ENCODE assay signal across 8 cellular contexts in genomic region chr6:30556714-30556963, GRCh38. TPM values are rescaled to one million over a fixed set of nuclear protein-coding genes. Genes with fewer than 3 reads are reported as not detected.
A peak's percentile ranks its signal among the peaks of the same experiment; 100 is the strongest.
DNase-seq lines count a peak whose midpoint lies in the region; ATAC-seq, FAIRE-seq and TF ChIP-seq lines count a peak whose summit lies in the region.

No MANE protein-coding gene starts in this region.

- H3K9ac ChIP-seq in rectal smooth muscle tissue (ENCODE audit: low read length) = peak overlapping the region; percentile 77

- peak overlapping the region; percentile 91 to 94 for H3K27ac ChIP-seq in A549
- peak overlapping the region; percentile 98 for H3K27ac ChIP-seq in rectal smooth muscle tissue (ENCODE audit: low read depth, low read length)

- WGBS in A549 (ENCODE audit: missing lambda C conversion rate) = 0% methylated on average over 12 of the region's 13 CpGs

- no peak for TF ChIP-seq CTCF in A549 (IDR thresholded peaks at IDR 0.05)
- TF ChIP-seq CTCF in foreskin fibroblast (IDR thresholded peaks at IDR 0.05; ENCODE audit: low read depth, low read length) = no peak

- H3K27me3 ChIP-seq in rectal smooth muscle tissue (ENCODE audit: control insufficient read depth, insufficient read depth, low read length) = no peaks in the 10 kb centered on the region

- no peak for TF ChIP-seq EP300 in A549 (IDR thresholded peaks at IDR 0.05)

- no peak for DNase-seq in A549 (ENCODE audit: low read depth in 1 of 2, low spot score in 1 of 2)
- DNase-seq in activated CD8-positive, alpha-beta memory T cell treated with anti-CD3 and anti-CD28 coated beads, Interleukin-2, amount 50 U/mL, for 48 hours = peak; percentile 91
- DNase-seq in foreskin fibroblast = no peak
- no peak for DNase-seq in retina
- no peak for DNase-seq in D341Med (ENCODE audit: low spot score)
- DNase-seq in SIG-M5 treated with dmso at 0.1 percent for 504 hours (lab: John Stamatoyannopoulos, UW; ENCODE audit: unreplicated experiment) = no peak

- peak overlapping the region; percentile 93 for H3K4me2 ChIP-seq in A549

- TF ChIP-seq POLR2A in A549 (IDR thresholded peaks at IDR 0.05; ENCODE audit: low read length) = no peak

- POLR2A ChIA-PET in A549 (lab: Yijun Ruan, JAX) = interaction anchor here (0.6 to 1.7 kb wide), 2 partner anchors 14 to 59 kb away, joined by 3 to 15 read pairs; partner anchors contain the start of gene ABCF1

- H3K4me3 ChIP-seq in A549 (peak overlapping the region; percentile 88), foreskin fibroblast (ENCODE audit: low read depth in 1 of 2, low read length in 2 of 2) (peak overlapping the region; percentile 94 to 99), rectal smooth muscle tissue (ENCODE audit: low read length) (peak overlapping the region; percentile 97)

- H3K36me3 ChIP-seq in rectal smooth muscle tissue (ENCODE audit: control insufficient read depth, insufficient read depth, low read length) = peaks cover 20% of the 10 kb centered on the region

- no peak for ATAC-seq in A549
- peak; percentile 44 for ATAC-seq in HG03103 (IDR thresholded peaks at IDR 0.05; ENCODE audit: low read depth, unreplicated experiment)

- CTCF ChIA-PET in A549 (lab: Yijun Ruan, JAX) = interaction anchor here (9.4 kb wide), 1 partner anchor 14 kb away, joined by 103 read pairs; no protein-coding TSS in a partner anchor

- H3K9me3 ChIP-seq in A549 = no peaks in the 10 kb centered on the region

- H3K4me1 ChIP-seq in A549 (peaks cover 13% of the 10 kb centered on the region; the same call in 2 of the 3 replicates), rectal smooth muscle tissue (ENCODE audit: control insufficient read depth, insufficient read depth, low read length) (peaks cover 7% of the 10 kb centered on the region)

- no peak for TF ChIP-seq RAD21 in A549 (conservative IDR thresholded peaks at IDR 0.05 in 1 of 2, IDR thresholded peaks at IDR 0.05 in 1 of 2)

- FAIRE-seq in A549 (lab: Jason Lieb, UNC) = no peak

TF ChIP-seq in A549, 52 proteins besides CTCF, POLR2A, EP300 and RAD21:
- no peak for TF ChIP-seq HDAC2 (IDR thresholded peaks at IDR 0.05)
- TF ChIP-seq, protein P1, sequence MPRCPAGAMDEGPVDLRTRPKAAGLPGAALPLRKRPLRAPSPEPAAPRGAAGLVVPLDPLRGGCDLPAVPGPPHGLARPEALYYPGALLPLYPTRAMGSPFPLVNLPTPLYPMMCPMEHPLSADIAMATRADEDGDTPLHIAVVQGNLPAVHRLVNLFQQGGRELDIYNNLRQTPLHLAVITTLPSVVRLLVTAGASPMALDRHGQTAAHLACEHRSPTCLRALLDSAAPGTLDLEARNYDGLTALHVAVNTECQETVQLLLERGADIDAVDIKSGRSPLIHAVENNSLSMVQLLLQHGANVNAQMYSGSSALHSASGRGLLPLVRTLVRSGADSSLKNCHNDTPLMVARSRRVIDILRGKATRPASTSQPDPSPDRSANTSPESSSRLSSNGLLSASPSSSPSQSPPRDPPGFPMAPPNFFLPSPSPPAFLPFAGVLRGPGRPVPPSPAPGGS (IDR thresholded peaks at IDR 0.05) = no peak
- no peak for TF ChIP-seq ZNF302 (CRISPR knock-in tag; IDR thresholded peaks at IDR 0.05)
- no peak for TF ChIP-seq CHD4 (IDR thresholded peaks at IDR 0.05; ENCODE audit: borderline replicate concordance)
- TF ChIP-seq, protein P2, sequence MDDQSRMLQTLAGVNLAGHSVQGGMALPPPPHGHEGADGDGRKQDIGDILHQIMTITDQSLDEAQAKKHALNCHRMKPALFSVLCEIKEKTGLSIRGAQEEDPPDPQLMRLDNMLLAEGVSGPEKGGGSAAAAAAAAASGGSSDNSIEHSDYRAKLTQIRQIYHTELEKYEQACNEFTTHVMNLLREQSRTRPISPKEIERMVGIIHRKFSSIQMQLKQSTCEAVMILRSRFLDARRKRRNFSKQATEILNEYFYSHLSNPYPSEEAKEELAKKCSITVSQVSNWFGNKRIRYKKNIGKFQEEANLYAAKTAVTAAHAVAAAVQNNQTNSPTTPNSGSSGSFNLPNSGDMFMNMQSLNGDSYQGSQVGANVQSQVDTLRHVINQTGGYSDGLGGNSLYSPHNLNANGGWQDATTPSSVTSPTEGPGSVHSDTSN (IDR thresholded peaks at IDR 0.05) = no peak
- TF ChIP-seq EHF (CRISPR knock-in tag; IDR thresholded peaks at IDR 0.05) = no peak
- no peak for TF ChIP-seq NFE2L2 (conservative IDR thresholded peaks at IDR 0.05; ENCODE audit: low read length)
- TF ChIP-seq, protein P3, sequence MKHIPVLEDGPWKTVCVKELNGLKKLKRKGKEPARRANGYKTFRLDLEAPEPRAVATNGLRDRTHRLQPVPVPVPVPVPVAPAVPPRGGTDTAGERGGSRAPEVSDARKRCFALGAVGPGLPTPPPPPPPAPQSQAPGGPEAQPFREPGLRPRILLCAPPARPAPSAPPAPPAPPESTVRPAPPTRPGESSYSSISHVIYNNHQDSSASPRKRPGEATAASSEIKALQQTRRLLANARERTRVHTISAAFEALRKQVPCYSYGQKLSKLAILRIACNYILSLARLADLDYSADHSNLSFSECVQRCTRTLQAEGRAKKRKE (CRISPR knock-in tag; IDR thresholded peaks at IDR 0.05; ENCODE audit: low read depth) = no peak
- TF ChIP-seq, protein P4, sequence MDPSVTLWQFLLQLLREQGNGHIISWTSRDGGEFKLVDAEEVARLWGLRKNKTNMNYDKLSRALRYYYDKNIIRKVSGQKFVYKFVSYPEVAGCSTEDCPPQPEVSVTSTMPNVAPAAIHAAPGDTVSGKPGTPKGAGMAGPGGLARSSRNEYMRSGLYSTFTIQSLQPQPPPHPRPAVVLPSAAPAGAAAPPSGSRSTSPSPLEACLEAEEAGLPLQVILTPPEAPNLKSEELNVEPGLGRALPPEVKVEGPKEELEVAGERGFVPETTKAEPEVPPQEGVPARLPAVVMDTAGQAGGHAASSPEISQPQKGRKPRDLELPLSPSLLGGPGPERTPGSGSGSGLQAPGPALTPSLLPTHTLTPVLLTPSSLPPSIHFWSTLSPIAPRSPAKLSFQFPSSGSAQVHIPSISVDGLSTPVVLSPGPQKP (IDR thresholded peaks at IDR 0.05; ENCODE audit: low read depth, low read length) = no peak
- TF ChIP-seq RNF2 (IDR thresholded peaks at IDR 0.05; ENCODE audit: borderline replicate concordance, low read depth) = no peak
- TF ChIP-seq PHF8 (IDR thresholded peaks at IDR 0.05; ENCODE audit: borderline replicate concordance, low read depth) = no peak
- TF ChIP-seq JUNB (IDR thresholded peaks at IDR 0.05) = no peak
- TF ChIP-seq, protein P5, sequence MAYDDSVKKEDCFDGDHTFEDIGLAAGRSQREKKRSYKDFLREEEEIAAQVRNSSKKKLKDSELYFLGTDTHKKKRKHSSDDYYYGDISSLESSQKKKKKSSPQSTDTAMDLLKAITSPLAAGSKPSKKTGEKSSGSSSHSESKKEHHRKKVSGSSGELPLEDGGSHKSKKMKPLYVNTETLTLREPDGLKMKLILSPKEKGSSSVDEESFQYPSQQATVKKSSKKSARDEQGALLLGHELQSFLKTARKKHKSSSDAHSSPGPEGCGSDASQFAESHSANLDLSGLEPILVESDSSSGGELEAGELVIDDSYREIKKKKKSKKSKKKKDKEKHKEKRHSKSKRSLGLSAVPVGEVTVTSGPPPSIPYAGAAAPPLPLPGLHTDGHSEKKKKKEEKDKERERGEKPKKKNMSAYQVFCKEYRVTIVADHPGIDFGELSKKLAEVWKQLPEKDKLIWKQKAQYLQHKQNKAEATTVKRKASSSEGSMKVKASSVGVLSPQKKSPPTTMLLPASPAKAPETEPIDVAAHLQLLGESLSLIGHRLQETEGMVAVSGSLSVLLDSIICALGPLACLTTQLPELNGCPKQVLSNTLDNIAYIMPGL (CRISPR knock-in tag; IDR thresholded peaks at IDR 0.05; ENCODE audit: borderline replicate concordance) = no peak

RNA-seq across cellular contexts. Expression of gene GNL1, which starts 0.3 kb away (rescaled TPM):
- polyA plus RNA-seq in A549 (2011; rRNA removed) (18.5 and 25.6 TPM in 2 replicates), A549 (2017; fragmentation: RNase III; extraction: RNeasy Plus Mini Kit Qiagen cat#74134 plus additional on column Dnase treatment) (19.9 to 28.7 TPM (median 27.2 TPM) in 3 replicates)
- 12.8 and 19.5 TPM in 2 replicates for polyA plus RNA-seq in A549 (2012; cell fraction: cytosol; rRNA removed)
- polyA plus RNA-seq in A549 (2012; cell fraction: nucleus; rRNA removed) = 21.8 and 32.3 TPM in 2 replicates
- polyA minus RNA-seq in A549 (2011; rRNA and poly(A)+ RNA removed) = 21.3 and 28.2 TPM in 2 replicates

RNA-seq across cellular contexts. Expression of gene PRR3, which starts 0.5 kb away (rescaled TPM):
- 24.1 and 29.5 TPM in 2 replicates for polyA plus RNA-seq in A549 (2011; rRNA removed)
- 13.8 and 15.6 TPM in 2 replicates for polyA plus RNA-seq in A549 (2012; cell fraction: cytosol; rRNA removed)
- 9.9 and 14.0 TPM in 2 replicates for polyA plus RNA-seq in A549 (2012; cell fraction: nucleus; rRNA removed)
- polyA plus RNA-seq in A549 (2017; fragmentation: RNase III; extraction: RNeasy Plus Mini Kit Qiagen cat#74134 plus additional on column Dnase treatment) = 12.8 to 13.8 TPM (median 12.8 TPM) in 3 replicates
- 42.0 and 47.1 TPM in 2 replicates for polyA minus RNA-seq in A549 (2011; rRNA and poly(A)+ RNA removed)

RNA-seq across cellular contexts. Expression of gene ABCF1, which starts 14.6 kb away (rescaled TPM):
- polyA plus RNA-seq in A549 (2011; rRNA removed) = 30.2 and 31.0 TPM in 2 replicates
- 34.1 and 35.6 TPM in 2 replicates for polyA plus RNA-seq in A549 (2012; cell fraction: cytosol; rRNA removed)
- 54.0 and 59.5 TPM in 2 replicates for polyA plus RNA-seq in A549 (2012; cell fraction: nucleus; rRNA removed)
- 71.3 to 73.3 TPM (median 72.0 TPM) in 3 replicates for polyA plus RNA-seq in A549 (2017; fragmentation: RNase III; extraction: RNeasy Plus Mini Kit Qiagen cat#74134 plus additional on column Dnase treatment)
- polyA minus RNA-seq in A549 (2011; rRNA and poly(A)+ RNA removed) = 62.5 and 64.1 TPM in 2 replicates
